Comparison of ENCODE assay signal across 18 cellular contexts in genomic region chr5:174056064-174056842, GRCh38. TPM values are rescaled to one million over a fixed set of nuclear protein-coding genes. Genes with fewer than 3 reads are reported as not detected.
DNase-seq lines count a peak whose midpoint lies in the region; ATAC-seq and TF ChIP-seq lines count a peak whose summit lies in the region.
"Had no signal": no experiment of that assay in that cellular context is flagged by ENCODE, and none has a peak within 500 bp of the region (broad histone marks: within the 10 kb centered on the region; RNA-seq: fewer than 3 reads in every experiment).

No MANE protein-coding gene starts in this region.

- peaks cover 7% of the 10 kb centered on the region for H3K27me3 Mint-ChIP-seq in endodermal cell (ENCODE audit: insufficient read depth)
- peaks cover 12% of the 10 kb centered on the region in 2 donors for H3K27me3 Mint-ChIP-seq in stimulated activated naive B cell treated with anti-CD40 and anti-IgM and Interleukin-4, amounts not matched to agents 10 μg/mL and 1 μg/mL and 100 μg/mL, for 72 hours

- H3K27ac Mint-ChIP-seq in endodermal cell: no peak overlapping the region
- H3K27ac Mint-ChIP-seq in stimulated activated naive B cell treated with anti-CD40 and anti-IgM and Interleukin-4, amounts not matched to agents 10 μg/mL and 1 μg/mL and 100 μg/mL, for 72 hours: no peak overlapping the region
- H3K27ac Mint-ChIP-seq: nephron progenitor cell; stimulated activated effector memory CD8-positive, alpha-beta T cell treated with anti-CD3 and anti-CD28 coated beads, Interleukin-12 subunit alpha, Interleukin-12 subunit beta, amount 100 ng/mL, for 72 hours had no signal

- no peaks in the 10 kb centered on the region for H3K9me3 Mint-ChIP-seq in endodermal cell
- no peaks in the 10 kb centered on the region for H3K9me3 Mint-ChIP-seq in stimulated activated naive B cell treated with anti-CD40 and anti-IgM and Interleukin-4, amounts not matched to agents 10 μg/mL and 1 μg/mL and 100 μg/mL, for 72 hours
- H3K9me3 Mint-ChIP-seq: stimulated activated effector memory CD8-positive, alpha-beta T cell treated with anti-CD3 and anti-CD28 coated beads, Interleukin-12 subunit alpha, Interleukin-12 subunit beta, amount 100 ng/mL, for 72 hours had no signal

- DNase-seq in NCI-H748 treated with DMSO at 0.1 percent for 48 hours (lab: John Stamatoyannopoulos, UW) (peak; percentile 53), endodermal cell (no peak), NCI-H2196 treated with DMSO at 0.1 percent for 48 hours (lab: John Stamatoyannopoulos, UW; ENCODE audit: unreplicated experiment) (no peak), SIG-M5 treated with dmso at 0.1 percent for 504 hours (lab: John Stamatoyannopoulos, UW; ENCODE audit: unreplicated experiment) (no peak)
- DNase-seq in stimulated activated naive B cell treated with anti-CD40 and anti-IgM and Interleukin-4, amounts not matched to agents 10 μg/mL and 1 μg/mL and 100 μg/mL, for 72 hours: no peak
- DNase-seq: activated CD4-positive, alpha-beta T cell treated with anti-CD3 and anti-CD28 coated beads for 1 hour; colonic mucosa; hippocampal formation; nephron progenitor cell; stimulated activated CD4-positive, alpha-beta T cell treated with anti-CD3 and anti-CD28 coated beads, Interleukin-4, amount 100 ng/mL, for 24 hours; T-helper 1 cell had no signal

- TF ChIP-seq CTCF in C4-2B (conservative IDR thresholded peaks at IDR 0.05): peak; percentile 64
- TF ChIP-seq CTCF in GM12874 (IDR thresholded peaks at IDR 0.05; ENCODE audit: insufficient read depth, low read depth, low read length): peak; percentile 59; the same call in 1 of the 2 replicates
- TF ChIP-seq CTCF in endodermal cell (conservative IDR thresholded peaks at IDR 0.05): peak; percentile 55

- H3K36me3 Mint-ChIP-seq in endodermal cell (ENCODE audit: low read depth): no peaks in the 10 kb centered on the region
- H3K36me3 Mint-ChIP-seq in stimulated activated naive B cell treated with anti-CD40 and anti-IgM and Interleukin-4, amounts not matched to agents 10 μg/mL and 1 μg/mL and 100 μg/mL, for 72 hours: no peaks in the 10 kb centered on the region
- H3K36me3 Mint-ChIP-seq: stimulated activated effector memory CD8-positive, alpha-beta T cell treated with anti-CD3 and anti-CD28 coated beads, Interleukin-12 subunit alpha, Interleukin-12 subunit beta, amount 100 ng/mL, for 72 hours had no signal

- no peak overlapping the region for H3K4me3 Mint-ChIP-seq in endodermal cell
- no peak overlapping the region for H3K4me3 Mint-ChIP-seq in stimulated activated naive B cell treated with anti-CD40 and anti-IgM and Interleukin-4, amounts not matched to agents 10 μg/mL and 1 μg/mL and 100 μg/mL, for 72 hours
- H3K4me3 Mint-ChIP-seq: nephron progenitor cell; stimulated activated effector memory CD8-positive, alpha-beta T cell treated with anti-CD3 and anti-CD28 coated beads, Interleukin-12 subunit alpha, Interleukin-12 subunit beta, amount 100 ng/mL, for 72 hours had no signal

- no peak overlapping the region for H3K4me3 ChIP-seq in endodermal cell (ENCODE audit: low read length)
- H3K4me3 ChIP-seq: colonic mucosa, HAP-1 had no signal

- ATAC-seq in GM19324 (IDR thresholded peaks at IDR 0.05; ENCODE audit: low FRiP score, unreplicated experiment): no peak
- ATAC-seq in stimulated activated naive B cell treated with anti-CD40 and anti-IgM and Interleukin-4, amounts not matched to agents 10 μg/mL and 1 μg/mL and 100 μg/mL, for 72 hours (replicated peaks): no peak
- ATAC-seq: right cardiac atrium; stimulated activated effector memory CD8-positive, alpha-beta T cell treated with anti-CD3 and anti-CD28 coated beads, Interleukin-12 subunit alpha, Interleukin-12 subunit beta, amount 100 ng/mL, for 72 hours had no signal

- 88 to 93% methylated on average over 2 to 4 of the region's 4 CpGs for WGBS in endodermal cell (ENCODE audit: insufficient coverage in 1 of 2, insufficient read length in 1 of 2), 2 experiments

- H3K36me3 ChIP-seq in endodermal cell (ENCODE audit: control insufficient read depth, insufficient read depth, low read length): no peaks in the 10 kb centered on the region
- H3K36me3 ChIP-seq: colonic mucosa, HAP-1 had no signal

- no peaks in the 10 kb centered on the region for H3K4me1 ChIP-seq in endodermal cell (ENCODE audit: control insufficient read depth, insufficient read depth, low read length)
- H3K4me1 ChIP-seq: colonic mucosa, HAP-1 had no signal

- H3K9ac ChIP-seq in endodermal cell (ENCODE audit: extremely low read depth, low read length, poor library complexity, severe bottlenecking): no peak overlapping the region

- H3K27me3 ChIP-seq in endodermal cell (ENCODE audit: control insufficient read depth, insufficient read depth, low read length, poor library complexity, severe bottlenecking): peaks cover 7% of the 10 kb centered on the region
- H3K27me3 ChIP-seq: colonic mucosa had no signal

- H3K4me1 Mint-ChIP-seq in endodermal cell: no peaks in the 10 kb centered on the region
- H3K4me1 Mint-ChIP-seq in stimulated activated naive B cell treated with anti-CD40 and anti-IgM and Interleukin-4, amounts not matched to agents 10 μg/mL and 1 μg/mL and 100 μg/mL, for 72 hours: no peaks in the 10 kb centered on the region
- H3K4me1 Mint-ChIP-seq: nephron progenitor cell; stimulated activated effector memory CD8-positive, alpha-beta T cell treated with anti-CD3 and anti-CD28 coated beads, Interleukin-12 subunit alpha, Interleukin-12 subunit beta, amount 100 ng/mL, for 72 hours had no signal

- no peaks in the 10 kb centered on the region for H3K9me3 ChIP-seq in endodermal cell (ENCODE audit: control insufficient read depth, low read length)
- H3K9me3 ChIP-seq: colonic mucosa, HAP-1 had no signal

- H3K27ac ChIP-seq in C4-2B (no peak overlapping the region; the same call in 1 of the 2 replicates), endodermal cell (ENCODE audit: low read depth, low read length) (no peak overlapping the region)
- H3K27ac ChIP-seq: colonic mucosa had no signal

RNA-seq across cellular contexts. Expression of gene NSG2, which starts 10.7 kb away (rescaled TPM):
- not detected for total RNA-seq in endodermal cell
- polyA plus RNA-seq in endodermal cell (2013, experiment 1 of 2): 22.3 TPM
- polyA plus RNA-seq in endodermal cell (2013, experiment 2 of 2): 17.8 TPM
- polyA plus RNA-seq: liver had no signal
